In the genomic region with DNA sequence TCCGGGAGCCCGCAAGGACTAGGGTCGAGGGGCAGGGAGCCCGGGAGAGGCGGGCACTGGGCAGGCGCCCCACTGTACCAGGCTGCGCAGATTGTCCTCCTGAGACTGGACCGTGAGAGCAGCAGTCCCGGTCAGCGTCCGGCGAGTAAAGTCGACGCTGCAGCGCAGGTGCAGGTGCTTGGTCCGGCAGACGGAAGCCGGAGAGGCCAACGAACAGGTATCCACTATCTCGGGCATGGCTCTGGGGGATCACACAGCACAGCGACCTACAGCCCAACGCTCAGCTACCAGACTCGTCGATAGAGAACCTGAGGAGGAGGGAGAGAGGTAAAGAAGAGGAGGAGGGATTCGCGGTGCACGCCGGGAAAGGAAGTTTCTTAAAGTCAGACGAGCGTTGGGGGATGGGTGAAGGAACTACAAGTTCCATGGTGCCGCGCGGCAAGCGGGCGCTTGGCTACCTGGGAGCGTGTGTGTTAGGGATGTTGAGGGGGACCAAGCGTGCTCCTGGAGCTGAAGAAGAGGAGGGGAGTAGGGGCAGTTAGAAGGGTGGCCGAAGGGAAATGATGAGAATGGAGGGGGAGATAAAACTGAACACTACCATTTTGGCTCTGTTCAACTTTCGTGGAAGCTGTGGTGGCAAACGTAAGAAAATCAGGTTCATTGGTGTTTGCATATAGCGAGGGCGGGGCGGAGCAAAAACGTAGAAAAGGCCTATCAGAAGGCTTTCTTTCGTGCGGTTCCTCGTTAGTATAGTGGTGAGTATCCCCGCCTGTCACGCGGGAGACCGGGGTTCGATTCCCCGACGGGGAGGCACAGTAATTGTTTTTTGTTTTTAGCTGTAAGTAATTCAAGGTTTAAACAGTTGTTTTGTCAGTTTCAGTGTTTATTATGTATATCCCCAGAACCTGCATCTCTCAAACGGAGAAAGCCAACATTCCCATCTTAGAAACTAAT, we compare ENCODE assay signal across 1 cellular context.
A peak's percentile ranks its signal among the peaks of the same experiment; 100 is the strongest.
TF ChIP-seq lines count a peak whose summit lies in the region.

LTA4H (minus strand) TSS at position 305 of the 954 bp plus-strand sequence; CDS start at position 237, 68 bp downstream.

TF ChIP-seq in HEK293, 187 proteins besides CTCF, POLR2A, EP300 and RAD21 (continued from another document):
- TF ChIP-seq ZNF184 (tag by site-specific recombination; IDR thresholded peaks at IDR 0.05) = peak; percentile 74; the same call in 1 of the 2 replicates
- TF ChIP-seq, protein P1, sequence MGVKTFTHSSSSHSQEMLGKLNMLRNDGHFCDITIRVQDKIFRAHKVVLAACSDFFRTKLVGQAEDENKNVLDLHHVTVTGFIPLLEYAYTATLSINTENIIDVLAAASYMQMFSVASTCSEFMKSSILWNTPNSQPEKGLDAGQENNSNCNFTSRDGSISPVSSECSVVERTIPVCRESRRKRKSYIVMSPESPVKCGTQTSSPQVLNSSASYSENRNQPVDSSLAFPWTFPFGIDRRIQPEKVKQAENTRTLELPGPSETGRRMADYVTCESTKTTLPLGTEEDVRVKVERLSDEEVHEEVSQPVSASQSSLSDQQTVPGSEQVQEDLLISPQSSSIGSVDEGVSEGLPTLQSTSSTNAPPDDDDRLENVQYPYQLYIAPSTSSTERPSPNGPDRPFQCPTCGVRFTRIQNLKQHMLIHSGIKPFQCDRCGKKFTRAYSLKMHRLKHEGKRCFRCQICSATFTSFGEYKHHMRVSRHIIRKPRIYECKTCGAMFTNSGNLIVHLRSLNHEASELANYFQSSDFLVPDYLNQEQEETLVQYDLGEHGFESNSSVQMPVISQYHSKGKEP (tag by site-specific recombination; IDR thresholded peaks at IDR 0.05) = peak; percentile 62; the same call in 1 of the 2 replicates
- peak; percentile 97 for TF ChIP-seq KLF16 (tag by site-specific recombination; IDR thresholded peaks at IDR 0.05)
- peak; percentile 87 for TF ChIP-seq ZNF558 (tag by site-specific recombination; IDR thresholded peaks at IDR 0.05)
- no peak for TF ChIP-seq OSR2 (tag by site-specific recombination; IDR thresholded peaks at IDR 0.05)
- TF ChIP-seq ZNF121 (tag by site-specific recombination; IDR thresholded peaks at IDR 0.05) = peak; percentile 8; the same call in 1 of the 2 replicates
- TF ChIP-seq ZNF37A (tag by site-specific recombination; IDR thresholded peaks at IDR 0.05) = no peak
- peak; percentile 11; the same call in 1 of the 2 replicates for TF ChIP-seq ZNF623 (tag by site-specific recombination; IDR thresholded peaks at IDR 0.05)
- TF ChIP-seq ZBTB20 (tag by site-specific recombination; IDR thresholded peaks at IDR 0.05) = peak; percentile 88
- peak; percentile 81 for TF ChIP-seq KLF1 (tag by site-specific recombination; IDR thresholded peaks at IDR 0.05)
- TF ChIP-seq, protein P2, sequence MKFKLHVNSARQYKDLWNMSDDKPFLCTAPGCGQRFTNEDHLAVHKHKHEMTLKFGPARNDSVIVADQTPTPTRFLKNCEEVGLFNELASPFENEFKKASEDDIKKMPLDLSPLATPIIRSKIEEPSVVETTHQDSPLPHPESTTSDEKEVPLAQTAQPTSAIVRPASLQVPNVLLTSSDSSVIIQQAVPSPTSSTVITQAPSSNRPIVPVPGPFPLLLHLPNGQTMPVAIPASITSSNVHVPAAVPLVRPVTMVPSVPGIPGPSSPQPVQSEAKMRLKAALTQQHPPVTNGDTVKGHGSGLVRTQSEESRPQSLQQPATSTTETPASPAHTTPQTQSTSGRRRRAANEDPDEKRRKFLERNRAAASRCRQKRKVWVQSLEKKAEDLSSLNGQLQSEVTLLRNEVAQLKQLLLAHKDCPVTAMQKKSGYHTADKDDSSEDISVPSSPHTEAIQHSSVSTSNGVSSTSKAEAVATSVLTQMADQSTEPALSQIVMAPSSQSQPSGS (tag by site-specific recombination; IDR thresholded peaks at IDR 0.05; ENCODE audit: low read depth) = no peak
- TF ChIP-seq ZNF280D (tag by site-specific recombination; IDR thresholded peaks at IDR 0.05) = 0 out of 2 replicates have a peak, but pooled peaks have one; percentile 30
- TF ChIP-seq, protein P3, sequence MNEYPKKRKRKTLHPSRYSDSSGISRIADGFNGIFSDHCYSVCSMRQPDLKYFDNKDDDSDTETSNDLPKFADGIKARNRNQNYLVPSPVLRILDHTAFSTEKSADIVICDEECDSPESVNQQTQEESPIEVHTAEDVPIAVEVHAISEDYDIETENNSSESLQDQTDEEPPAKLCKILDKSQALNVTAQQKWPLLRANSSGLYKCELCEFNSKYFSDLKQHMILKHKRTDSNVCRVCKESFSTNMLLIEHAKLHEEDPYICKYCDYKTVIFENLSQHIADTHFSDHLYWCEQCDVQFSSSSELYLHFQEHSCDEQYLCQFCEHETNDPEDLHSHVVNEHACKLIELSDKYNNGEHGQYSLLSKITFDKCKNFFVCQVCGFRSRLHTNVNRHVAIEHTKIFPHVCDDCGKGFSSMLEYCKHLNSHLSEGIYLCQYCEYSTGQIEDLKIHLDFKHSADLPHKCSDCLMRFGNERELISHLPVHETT (tag by site-specific recombination; IDR thresholded peaks at IDR 0.05) = peak; percentile 89
- no peak for TF ChIP-seq ZNF747 (tag by site-specific recombination; IDR thresholded peaks at IDR 0.05)
- TF ChIP-seq SP7 (tag by site-specific recombination; IDR thresholded peaks at IDR 0.05) = peak; percentile 85
- TF ChIP-seq ZNF664 (tag by site-specific recombination; IDR thresholded peaks at IDR 0.05) = no peak
- peak; percentile 18; the same call in 1 of the 2 replicates for TF ChIP-seq ZNF146 (tag by site-specific recombination; IDR thresholded peaks at IDR 0.05)
- TF ChIP-seq, protein P4, sequence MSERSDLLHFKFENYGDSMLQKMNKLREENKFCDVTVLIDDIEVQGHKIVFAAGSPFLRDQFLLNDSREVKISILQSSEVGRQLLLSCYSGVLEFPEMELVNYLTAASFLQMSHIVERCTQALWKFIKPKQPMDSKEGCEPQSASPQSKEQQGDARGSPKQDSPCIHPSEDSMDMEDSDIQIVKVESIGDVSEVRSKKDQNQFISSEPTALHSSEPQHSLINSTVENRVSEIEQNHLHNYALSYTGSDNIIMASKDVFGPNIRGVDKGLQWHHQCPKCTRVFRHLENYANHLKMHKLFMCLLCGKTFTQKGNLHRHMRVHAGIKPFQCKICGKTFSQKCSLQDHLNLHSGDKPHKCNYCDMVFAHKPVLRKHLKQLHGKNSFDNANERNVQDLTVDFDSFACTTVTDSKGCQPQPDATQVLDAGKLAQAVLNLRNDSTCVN (tag by site-specific recombination; optimal IDR thresholded peaks at IDR 0.05) = peak; percentile 66
- TF ChIP-seq SALL2 (tag by site-specific recombination; IDR thresholded peaks at IDR 0.05; ENCODE audit: borderline replicate concordance) = peak; percentile 64; the same call in 1 of the 2 replicates
- TF ChIP-seq ZNF513 (tag by site-specific recombination; IDR thresholded peaks at IDR 0.05) = peak; percentile 91
- TF ChIP-seq, protein P5, sequence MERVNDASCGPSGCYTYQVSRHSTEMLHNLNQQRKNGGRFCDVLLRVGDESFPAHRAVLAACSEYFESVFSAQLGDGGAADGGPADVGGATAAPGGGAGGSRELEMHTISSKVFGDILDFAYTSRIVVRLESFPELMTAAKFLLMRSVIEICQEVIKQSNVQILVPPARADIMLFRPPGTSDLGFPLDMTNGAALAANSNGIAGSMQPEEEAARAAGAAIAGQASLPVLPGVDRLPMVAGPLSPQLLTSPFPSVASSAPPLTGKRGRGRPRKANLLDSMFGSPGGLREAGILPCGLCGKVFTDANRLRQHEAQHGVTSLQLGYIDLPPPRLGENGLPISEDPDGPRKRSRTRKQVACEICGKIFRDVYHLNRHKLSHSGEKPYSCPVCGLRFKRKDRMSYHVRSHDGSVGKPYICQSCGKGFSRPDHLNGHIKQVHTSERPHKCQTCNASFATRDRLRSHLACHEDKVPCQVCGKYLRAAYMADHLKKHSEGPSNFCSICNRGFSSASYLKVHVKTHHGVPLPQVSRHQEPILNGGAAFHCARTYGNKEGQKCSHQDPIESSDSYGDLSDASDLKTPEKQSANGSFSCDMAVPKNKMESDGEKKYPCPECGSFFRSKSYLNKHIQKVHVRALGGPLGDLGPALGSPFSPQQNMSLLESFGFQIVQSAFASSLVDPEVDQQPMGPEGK (tag by site-specific recombination; IDR thresholded peaks at IDR 0.05) = peak; percentile 85
- no peak for TF ChIP-seq ZNF157 (tag by site-specific recombination; IDR thresholded peaks at IDR 0.05)
- no peak for TF ChIP-seq ZNF658 (tag by site-specific recombination; IDR thresholded peaks at IDR 0.05)
- TF ChIP-seq ZFP37 (tag by site-specific recombination; IDR thresholded peaks at IDR 0.05) = peak; percentile 88
- no peak for TF ChIP-seq BCL11B (tag by site-specific recombination; IDR thresholded peaks at IDR 0.05; ENCODE audit: low read depth)
- TF ChIP-seq ZNF561 (tag by site-specific recombination; IDR thresholded peaks at IDR 0.05; ENCODE audit: borderline replicate concordance) = peak; percentile 85
- no peak for TF ChIP-seq ZNF174 (tag by site-specific recombination; IDR thresholded peaks at IDR 0.05)
- TF ChIP-seq, protein P6, sequence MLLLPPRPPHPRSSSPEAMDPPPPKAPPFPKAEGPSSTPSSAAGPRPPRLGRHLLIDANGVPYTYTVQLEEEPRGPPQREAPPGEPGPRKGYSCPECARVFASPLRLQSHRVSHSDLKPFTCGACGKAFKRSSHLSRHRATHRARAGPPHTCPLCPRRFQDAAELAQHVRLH (tag by site-specific recombination; IDR thresholded peaks at IDR 0.05) = peak; percentile 94
- 0 out of 2 replicates have a peak, but pooled peaks have one; percentile 60 for TF ChIP-seq YY1 (tag by site-specific recombination; IDR thresholded peaks at IDR 0.05)
- TF ChIP-seq, protein P7, sequence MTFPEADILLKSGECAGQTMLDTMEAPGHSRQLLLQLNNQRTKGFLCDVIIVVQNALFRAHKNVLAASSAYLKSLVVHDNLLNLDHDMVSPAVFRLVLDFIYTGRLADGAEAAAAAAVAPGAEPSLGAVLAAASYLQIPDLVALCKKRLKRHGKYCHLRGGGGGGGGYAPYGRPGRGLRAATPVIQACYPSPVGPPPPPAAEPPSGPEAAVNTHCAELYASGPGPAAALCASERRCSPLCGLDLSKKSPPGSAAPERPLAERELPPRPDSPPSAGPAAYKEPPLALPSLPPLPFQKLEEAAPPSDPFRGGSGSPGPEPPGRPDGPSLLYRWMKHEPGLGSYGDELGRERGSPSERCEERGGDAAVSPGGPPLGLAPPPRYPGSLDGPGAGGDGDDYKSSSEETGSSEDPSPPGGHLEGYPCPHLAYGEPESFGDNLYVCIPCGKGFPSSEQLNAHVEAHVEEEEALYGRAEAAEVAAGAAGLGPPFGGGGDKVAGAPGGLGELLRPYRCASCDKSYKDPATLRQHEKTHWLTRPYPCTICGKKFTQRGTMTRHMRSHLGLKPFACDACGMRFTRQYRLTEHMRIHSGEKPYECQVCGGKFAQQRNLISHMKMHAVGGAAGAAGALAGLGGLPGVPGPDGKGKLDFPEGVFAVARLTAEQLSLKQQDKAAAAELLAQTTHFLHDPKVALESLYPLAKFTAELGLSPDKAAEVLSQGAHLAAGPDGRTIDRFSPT (tag by site-specific recombination; IDR thresholded peaks at IDR 0.05) = peak; percentile 43; the same call in 1 of the 2 replicates
- TF ChIP-seq, protein P8, sequence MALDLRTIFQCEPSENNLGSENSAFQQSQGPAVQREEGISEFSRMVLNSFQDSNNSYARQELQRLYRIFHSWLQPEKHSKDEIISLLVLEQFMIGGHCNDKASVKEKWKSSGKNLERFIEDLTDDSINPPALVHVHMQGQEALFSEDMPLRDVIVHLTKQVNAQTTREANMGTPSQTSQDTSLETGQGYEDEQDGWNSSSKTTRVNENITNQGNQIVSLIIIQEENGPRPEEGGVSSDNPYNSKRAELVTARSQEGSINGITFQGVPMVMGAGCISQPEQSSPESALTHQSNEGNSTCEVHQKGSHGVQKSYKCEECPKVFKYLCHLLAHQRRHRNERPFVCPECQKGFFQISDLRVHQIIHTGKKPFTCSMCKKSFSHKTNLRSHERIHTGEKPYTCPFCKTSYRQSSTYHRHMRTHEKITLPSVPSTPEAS (tag by site-specific recombination; IDR thresholded peaks at IDR 0.05) = no peak; the same call in none of the 2 replicates
